Comparison of ENCODE assay signal across 21 cellular contexts in the genomic region with DNA sequence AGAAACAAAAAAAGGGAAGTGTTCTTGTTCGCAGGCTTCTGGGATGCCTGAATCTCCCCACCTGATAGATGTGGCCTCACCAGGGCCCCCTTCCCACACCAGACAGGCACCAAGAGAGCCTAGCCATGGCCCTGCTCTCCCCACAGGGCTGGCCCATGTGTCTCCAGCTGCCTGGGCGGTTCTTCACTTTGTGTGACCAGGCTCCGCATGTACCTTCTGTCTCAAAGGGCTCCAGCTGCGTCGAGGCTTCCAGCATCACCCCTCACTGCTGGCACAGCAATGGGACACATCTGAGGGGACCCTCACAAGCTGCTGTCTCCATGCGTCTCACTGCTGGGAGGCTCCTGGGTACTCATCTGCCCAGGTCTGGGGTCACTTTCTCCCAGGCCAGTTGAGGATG.
"Had no signal": no experiment of that assay in that cellular context is flagged by ENCODE, and none has a peak within 500 bp of the region (broad histone marks: within the 10 kb centered on the region; RNA-seq: fewer than 3 reads in every experiment).

No MANE protein-coding gene starts in this region.

- H3K4me3 ChIP-seq: left lung, mucosa of descending colon, neural progenitor cell, ovary, right lobe of liver, thoracic aorta had no signal

- H3K27ac Mint-ChIP-seq: activated CD4-positive, alpha-beta T cell treated with anti-CD3 and anti-CD28 coated beads, Interleukin-2, amount 10 ng/mL, durations not matched to agents 7 days and 5 days; activated CD8-positive, alpha-beta T cell treated with anti-CD3 and anti-CD28 coated beads, Interleukin-2, amount 10 ng/mL, durations not matched to agents 7 days and 5 days; activated naive CD8-positive, alpha-beta T cell treated with anti-CD3 and anti-CD28 coated beads, Interleukin-2, amount 10 ng/mL, durations not matched to agents 7 days and 5 days; neural progenitor cell; stimulated activated effector memory CD8-positive, alpha-beta T cell treated with anti-CD3 and anti-CD28 coated beads, Interleukin-12 subunit alpha, Interleukin-12 subunit beta, amount 100 ng/mL, for 72 hours had no signal

- H3K27ac ChIP-seq: left lung, neural progenitor cell, ovary, right lobe of liver, thoracic aorta had no signal

- H3K9me3 Mint-ChIP-seq: activated CD4-positive, alpha-beta T cell treated with anti-CD3 and anti-CD28 coated beads, Interleukin-2, amount 10 ng/mL, durations not matched to agents 7 days and 5 days; activated naive CD8-positive, alpha-beta T cell treated with anti-CD3 and anti-CD28 coated beads, Interleukin-2, amount 10 ng/mL, durations not matched to agents 7 days and 5 days; brain; naive B cell; neural progenitor cell; stimulated activated effector memory CD8-positive, alpha-beta T cell treated with anti-CD3 and anti-CD28 coated beads, Interleukin-12 subunit alpha, Interleukin-12 subunit beta, amount 100 ng/mL, for 72 hours had no signal

- H3K36me3 Mint-ChIP-seq: activated naive CD8-positive, alpha-beta T cell treated with anti-CD3 and anti-CD28 coated beads, Interleukin-2, amount 10 ng/mL, durations not matched to agents 7 days and 5 days; neural progenitor cell; stimulated activated effector memory CD8-positive, alpha-beta T cell treated with anti-CD3 and anti-CD28 coated beads, Interleukin-12 subunit alpha, Interleukin-12 subunit beta, amount 100 ng/mL, for 72 hours had no signal

- H3K4me3 Mint-ChIP-seq: activated CD4-positive, alpha-beta T cell treated with anti-CD3 and anti-CD28 coated beads, Interleukin-2, amount 10 ng/mL, durations not matched to agents 7 days and 5 days; activated CD8-positive, alpha-beta T cell treated with anti-CD3 and anti-CD28 coated beads, Interleukin-2, amount 10 ng/mL, durations not matched to agents 7 days and 5 days; activated naive CD8-positive, alpha-beta T cell treated with anti-CD3 and anti-CD28 coated beads, Interleukin-2, amount 10 ng/mL, durations not matched to agents 7 days and 5 days; brain; naive B cell; neural progenitor cell; stimulated activated effector memory CD8-positive, alpha-beta T cell treated with anti-CD3 and anti-CD28 coated beads, Interleukin-12 subunit alpha, Interleukin-12 subunit beta, amount 100 ng/mL, for 72 hours had no signal

- H3K9ac ChIP-seq: neural progenitor cell had no signal

- H3K36me3 ChIP-seq: neural progenitor cell, ovary, right lobe of liver, thoracic aorta had no signal

- H3K27me3 ChIP-seq: left lung, neural progenitor cell, ovary, right lobe of liver had no signal

- ATAC-seq: activated CD4-positive, CD25-positive, alpha-beta regulatory T cell treated with anti-CD3 and anti-CD28 coated beads, Interleukin-2, amount 50 U/mL, for 24 hours; activated CD8-positive, alpha-beta T cell treated with anti-CD3 and anti-CD28 coated beads, Interleukin-2, amount 10 ng/mL, durations not matched to agents 7 days and 5 days; left lung; mucosa of descending colon; right lobe of liver; stimulated activated effector memory CD8-positive, alpha-beta T cell treated with anti-CD3 and anti-CD28 coated beads, Interleukin-12 subunit alpha, Interleukin-12 subunit beta, amount 100 ng/mL, for 72 hours had no signal

- H3K4me1 ChIP-seq: left lung had no signal

- H3K27me3 Mint-ChIP-seq: activated CD4-positive, alpha-beta T cell treated with anti-CD3 and anti-CD28 coated beads, Interleukin-2, amount 10 ng/mL, durations not matched to agents 7 days and 5 days; activated naive CD8-positive, alpha-beta T cell treated with anti-CD3 and anti-CD28 coated beads, Interleukin-2, amount 10 ng/mL, durations not matched to agents 7 days and 5 days; naive B cell had no signal

- H2AFZ ChIP-seq: neural progenitor cell had no signal

- DNase-seq: activated CD4-positive, alpha-beta T cell treated with anti-CD3 and anti-CD28 coated beads, Interleukin-2, amount 10 ng/mL, durations not matched to agents 7 days and 5 days; activated CD8-positive, alpha-beta T cell treated with anti-CD3 and anti-CD28 coated beads, Interleukin-2, amount 10 ng/mL, durations not matched to agents 7 days and 5 days; activated naive CD4-positive, alpha-beta T cell treated with Interleukin-2 at 50 U/mL for 16 hours; activated naive CD8-positive, alpha-beta T cell treated with anti-CD3 and anti-CD28 coated beads, Interleukin-2, amount 10 ng/mL, durations not matched to agents 7 days and 5 days; central memory CD4-positive, alpha-beta T cell; mucosa of descending colon; naive B cell; ovary; small intestine; stimulated activated CD4-positive, alpha-beta T cell treated with anti-CD3 and anti-CD28 coated beads, Interleukin-4, amount 100 ng/mL, for 1 hour; T1000 had no signal

- H3K4me2 ChIP-seq: neural progenitor cell had no signal

- H3K9me3 ChIP-seq: left lung, mucosa of descending colon, ovary, right lobe of liver, thoracic aorta had no signal

- FAIRE-seq: colon, endometrium, frontal cortex, small intestine had no signal
